Comparison of ENCODE assay signal across 8 cellular contexts in genomic region chr1:212566522-212567479, GRCh38. TPM values are rescaled to one million over a fixed set of nuclear protein-coding genes. Genes with fewer than 3 reads are reported as not detected.
A peak's percentile ranks its signal among the peaks of the same experiment; 100 is the strongest.
DNase-seq lines count a peak whose midpoint lies in the region; ATAC-seq and TF ChIP-seq lines count a peak whose summit lies in the region.

No MANE protein-coding gene starts in this region.

- peak overlapping the region; percentile 65 for H3K4me2 ChIP-seq in parathyroid adenoma (ENCODE audit: low read length)

- intact Hi-C loops in upper lobe of right lung (cut with DNase I), result no loop called here

- TF ChIP-seq CTCF in fibroblast of villous mesenchyme (IDR thresholded peaks at IDR 0.05; ENCODE audit: insufficient read depth, low read depth, low read length) (no peak), parathyroid adenoma (IDR thresholded peaks at IDR 0.05) (no peak), upper lobe of right lung (IDR thresholded peaks at IDR 0.05) (no peak)

- H3K4me3 Mint-ChIP-seq in activated T-cell treated with anti-CD3 and anti-CD28 coated beads, Interleukin-2, amount 50 U/mL, for 4 hours, result peak overlapping the region; percentile 77

- H3K27me3 Mint-ChIP-seq in activated T-cell treated with anti-CD3 and anti-CD28 coated beads, Interleukin-2, amount 50 U/mL, for 4 hours (ENCODE audit: low read depth), result no peaks in the 10 kb centered on the region

- no peaks in the 10 kb centered on the region for H3K36me3 Mint-ChIP-seq in activated T-cell treated with anti-CD3 and anti-CD28 coated beads, Interleukin-2, amount 50 U/mL, for 4 hours (ENCODE audit: insufficient read depth)

- H2AFZ ChIP-seq in parathyroid adenoma, result peak overlapping the region; percentile 56

- H3K4me1 ChIP-seq in parathyroid adenoma (no peaks in the 10 kb centered on the region), upper lobe of right lung (peaks cover 13% of the 10 kb centered on the region)

- H3K4me3 ChIP-seq in fibroblast of villous mesenchyme (ENCODE audit: low read depth, low read length) (peak overlapping the region; percentile 59), parathyroid adenoma (ENCODE audit: low read depth, low read length) (peak overlapping the region; percentile 55), upper lobe of right lung (peak overlapping the region; percentile 59)

- ATAC-seq in GM19455 (IDR thresholded peaks at IDR 0.05; ENCODE audit: unreplicated experiment), result peak; percentile 99
- ATAC-seq in HG03558 (IDR thresholded peaks at IDR 0.05; ENCODE audit: extremely low read depth, unreplicated experiment), result peak; percentile 99
- ATAC-seq in activated T-cell treated with anti-CD3 and anti-CD28 coated beads, Interleukin-2, amount 50 U/mL, for 4 hours, result peak; percentile 99 to 100
- ATAC-seq in upper lobe of right lung, result peak; percentile 89

- H3K36me3 ChIP-seq in parathyroid adenoma (ENCODE audit: control insufficient read depth, insufficient read depth, low read length), result no peaks in the 10 kb centered on the region
- H3K36me3 ChIP-seq in upper lobe of right lung, result no peaks in the 10 kb centered on the region

- H3K9me3 ChIP-seq in parathyroid adenoma (ENCODE audit: control insufficient read depth, low read length) (no peaks in the 10 kb centered on the region), upper lobe of right lung (no peaks in the 10 kb centered on the region)

- peak; percentile 78 for DNase-seq in Caki2 (ENCODE audit: low read depth)
- peak; percentile 64 for DNase-seq in NOMO-1 treated with dmso at 0.1 percent for 144 hours (lab: John Stamatoyannopoulos, UW; ENCODE audit: unreplicated experiment)
- peak; percentile 56 for DNase-seq in activated T-cell treated with anti-CD3 and anti-CD28 coated beads, Interleukin-2, amount 50 U/mL, for 4 hours
- DNase-seq in fibroblast of villous mesenchyme (ENCODE audit: low read depth), result peak; percentile 90
- no peak for DNase-seq in upper lobe of right lung

- no peaks in the 10 kb centered on the region for H3K27me3 ChIP-seq in parathyroid adenoma (ENCODE audit: control insufficient read depth, insufficient read depth, low read length)
- H3K27me3 ChIP-seq in upper lobe of right lung, result no peaks in the 10 kb centered on the region

- H3K9me3 Mint-ChIP-seq in activated T-cell treated with anti-CD3 and anti-CD28 coated beads, Interleukin-2, amount 50 U/mL, for 4 hours, result peaks cover 4% of the 10 kb centered on the region

- peak overlapping the region; percentile 19 for H3K27ac ChIP-seq in parathyroid adenoma
- H3K27ac ChIP-seq in upper lobe of right lung, result peak overlapping the region; percentile 91

- peaks cover 31% of the 10 kb centered on the region for H3K4me1 Mint-ChIP-seq in activated T-cell treated with anti-CD3 and anti-CD28 coated beads, Interleukin-2, amount 50 U/mL, for 4 hours (ENCODE audit: low read depth)

- in situ Hi-C loops in Caki2 (cut with HindIII; ENCODE audit: low pct_unique_long_range_greater_than_20kb, low sequenced_read_pairs), result no loop called here

- H3K9ac ChIP-seq in parathyroid adenoma, result no peak overlapping the region

- H3K79me2 ChIP-seq in parathyroid adenoma, result no peaks in the 10 kb centered on the region

RNA-seq across cellular contexts. Expression of gene ATF3, which starts 41.8 kb away (rescaled TPM):
- 30.0 and 39.7 TPM in 2 replicates for total RNA-seq in Caki2 (2014; rRNA removed; shearing (Covaris generic); ENCODE audit: low replicate concordance)
- 10 to 100 TPM; 14.8 to 27.2 (median 16.8) TPM for total RNA-seq in activated T-cell treated with anti-CD3 and anti-CD28 coated beads, Interleukin-2, amount 50 U/mL, for 4 hours
- total RNA-seq in fibroblast of villous mesenchyme (12.9 and 20.3 TPM in 2 replicates), upper lobe of right lung (28.9 TPM)
